Comparison of ENCODE assay signal across 10 cellular contexts in genomic region chr6:137827977-137828815, GRCh38. TPM values are rescaled to one million over a fixed set of nuclear protein-coding genes. Genes with fewer than 3 reads are reported as not detected.
DNase-seq lines count a peak whose midpoint lies in the region; ATAC-seq, FAIRE-seq and TF ChIP-seq lines count a peak whose summit lies in the region.
"Had no signal": no experiment of that assay in that cellular context is flagged by ENCODE, and none has a peak within 500 bp of the region (broad histone marks: within the 10 kb centered on the region; RNA-seq: fewer than 3 reads in every experiment).

No MANE protein-coding gene starts in this region.

- no peak overlapping the region for H3K4me3 ChIP-seq in lower leg skin (ENCODE audit: low read depth, poor library complexity, severe bottlenecking)

- no peak for TF ChIP-seq POLR2A in lower leg skin (IDR thresholded peaks at IDR 0.05)

- peak overlapping the region; percentile 75 for H3K4me3 Mint-ChIP-seq in activated CD4-positive, alpha-beta T cell treated with anti-CD3 and anti-CD28 coated beads, Interleukin-2, amount 10 ng/mL, durations not matched to agents 24 days and 14 days
- H3K4me3 Mint-ChIP-seq in CD14-positive monocyte, result no peak overlapping the region

- H3K4me1 Mint-ChIP-seq in activated CD4-positive, alpha-beta T cell treated with anti-CD3 and anti-CD28 coated beads, Interleukin-2, amount 10 ng/mL, durations not matched to agents 24 days and 14 days, result peaks cover 71% of the 10 kb centered on the region
- peaks cover 25% of the 10 kb centered on the region for H3K4me1 Mint-ChIP-seq in CD14-positive monocyte

- H3K27ac Mint-ChIP-seq in activated CD4-positive, alpha-beta T cell treated with anti-CD3 and anti-CD28 coated beads, Interleukin-2, amount 10 ng/mL, durations not matched to agents 24 days and 14 days, result peak overlapping the region; percentile 98
- H3K27ac Mint-ChIP-seq in CD14-positive monocyte, result no peak overlapping the region

- ATAC-seq in GM18870 (IDR thresholded peaks at IDR 0.05; ENCODE audit: unreplicated experiment), result peak; percentile 52
- peak; percentile 70 for ATAC-seq in HG02759 (IDR thresholded peaks at IDR 0.05; ENCODE audit: unreplicated experiment)

- WGBS in lower leg skin, 2 donors, result 61 to 85% methylated on average over 4 of the region's 4 CpGs

- peaks cover 5% of the 10 kb centered on the region for H3K36me3 Mint-ChIP-seq in activated CD4-positive, alpha-beta T cell treated with anti-CD3 and anti-CD28 coated beads, Interleukin-2, amount 10 ng/mL, durations not matched to agents 24 days and 14 days (ENCODE audit: low read depth)
- H3K36me3 Mint-ChIP-seq in CD14-positive monocyte, result peaks cover 0 to 3% of the 10 kb centered on the region in 2 donors

- peaks cover 4% of the 10 kb centered on the region for H3K9me3 Mint-ChIP-seq in activated CD4-positive, alpha-beta T cell treated with anti-CD3 and anti-CD28 coated beads, Interleukin-2, amount 10 ng/mL, durations not matched to agents 24 days and 14 days
- H3K9me3 Mint-ChIP-seq in CD14-positive monocyte, result peaks cover 0 to 7% (median 0%) of the 10 kb centered on the region in 7 donors

- intact Hi-C loops in activated CD4-positive, alpha-beta T cell treated with anti-CD3 and anti-CD28 coated beads, Interleukin-2, amount 10 ng/mL, durations not matched to agents 24 days and 14 days (cut with micrococcal nuclease), result loop anchor here (1.0 to 2.0 kb wide), 8 partner anchors 17 to 150 kb away; partner anchors contain the start of gene TNFAIP3
- intact Hi-C loops in lower leg skin (cut with DNase I; ENCODE audit: low total_unique reads) (no loop called here), CD14-positive monocyte (cut with micrococcal nuclease) (no loop called here)

- no peaks in the 10 kb centered on the region for H3K27me3 Mint-ChIP-seq in activated CD4-positive, alpha-beta T cell treated with anti-CD3 and anti-CD28 coated beads, Interleukin-2, amount 10 ng/mL, durations not matched to agents 24 days and 14 days
- H3K27me3 Mint-ChIP-seq in CD14-positive monocyte (ENCODE audit: low read depth in 3 of 3), result peaks cover 0 to 2% (median 0%) of the 10 kb centered on the region in 3 donors

- TF ChIP-seq CTCF in D721Med (IDR thresholded peaks at IDR 0.05; ENCODE audit: insufficient read depth, missing control alignments) (no peak), lower leg skin (IDR thresholded peaks at IDR 0.05) (no peak), CD14-positive monocyte (IDR thresholded peaks at IDR 0.05) (no peak)

- DNase-seq in activated CD4-positive, alpha-beta T cell treated with anti-CD3 and anti-CD28 coated beads, Interleukin-2, amount 10 ng/mL, durations not matched to agents 24 days and 14 days, result peak; percentile 79
- DNase-seq in stimulated activated CD4-positive, alpha-beta T cell treated with anti-CD3 and anti-CD28 coated beads, Interleukin-15, amount 100 ng/mL, for 24 hours, result peak; percentile 75
- DNase-seq in D721Med (ENCODE audit: insufficient read length, low spot score), result no peak
- no peak for DNase-seq in inferior parietal cortex (ENCODE audit: extremely low spot score)
- DNase-seq in lower leg skin (ENCODE audit: low spot score in 2 of 2), result no peak
- DNase-seq in CD14-positive monocyte (ENCODE audit: low spot score), result no peak
- DNase-seq: Karpas-422, mesendoderm had no signal

- no peak for FAIRE-seq in D721Med (lab: Jason Lieb, UNC)

RNA-seq across cellular contexts. Expression of gene TNFAIP3, which starts 38.9 kb away (rescaled TPM):
- 249 and 254 TPM in 2 replicates for total RNA-seq in activated CD4-positive, alpha-beta T cell treated with anti-CD3 and anti-CD28 coated beads, Interleukin-2, amount 10 ng/mL, durations not matched to agents 24 days and 14 days
- 10 to 100 TPM; 13.4 to 29.9 (median 26.2) TPM for total RNA-seq in lower leg skin
- 10 to 100 TPM; 35.5 to 38.4 TPM for polyA plus RNA-seq in CD14-positive monocyte

Comparison
In these comparisons a context has a peak if more than half of its experiments do, and no peak if none do; other contexts are left out.
1. DNase-seq: peak in activated CD4-positive, alpha-beta T cell treated with anti-CD3 and anti-CD28 coated beads, Interleukin-2, amount 10 ng/mL, durations not matched to agents 24 days and 14 days (single experiment) and stimulated activated CD4-positive, alpha-beta T cell treated with anti-CD3 and anti-CD28 coated beads, Interleukin-15, amount 100 ng/mL, for 24 hours (single experiment); none in D721Med (single experiment), inferior parietal cortex (single experiment), lower leg skin (0 of 2) and CD14-positive monocyte (single experiment).